9 cellular contexts compared by ENCODE assay signal in the genomic region with DNA sequence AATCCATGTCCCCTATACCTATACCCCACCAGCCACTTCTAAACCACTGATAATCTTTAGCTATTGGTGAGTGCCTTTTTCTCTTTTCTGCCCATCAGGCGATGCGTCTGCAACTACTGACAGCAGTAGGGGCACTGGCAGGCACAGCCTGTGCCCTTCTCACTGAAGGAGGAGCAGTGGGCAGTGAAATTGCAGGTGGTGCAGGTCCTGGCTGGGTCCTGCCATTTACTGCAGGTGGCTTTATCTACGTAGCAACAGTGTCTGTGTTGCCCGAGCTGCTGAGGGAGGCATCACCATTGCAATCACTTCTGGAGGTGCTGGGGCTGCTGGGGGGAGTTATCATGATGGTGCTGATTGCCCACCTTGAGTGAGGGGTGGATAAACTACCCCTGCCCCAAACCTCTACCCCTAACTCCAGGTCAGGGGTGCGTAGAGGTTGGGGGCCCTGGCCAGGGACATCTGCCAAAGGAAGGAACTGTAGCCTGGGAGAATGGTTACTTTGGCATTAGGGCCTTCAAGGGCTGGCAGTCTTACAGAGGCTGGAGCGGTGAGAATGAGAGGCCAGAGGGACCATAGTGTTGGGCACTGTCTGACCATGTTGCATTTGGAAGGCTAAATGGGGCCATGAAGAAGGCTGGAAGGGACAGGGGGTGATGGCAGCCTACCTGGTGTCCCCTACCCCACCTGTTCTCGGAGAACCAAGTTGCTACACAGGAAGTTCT. TPM values are rescaled to one million over a fixed set of nuclear protein-coding genes. Genes with fewer than 3 reads are reported as not detected.
DNase-seq lines count a peak whose midpoint lies in the region; ATAC-seq, FAIRE-seq and TF ChIP-seq lines count a peak whose summit lies in the region.
"Had no signal": no experiment of that assay in that cellular context is flagged by ENCODE, and none has a peak within 500 bp of the region (broad histone marks: within the 10 kb centered on the region; RNA-seq: fewer than 3 reads in every experiment).

No MANE protein-coding gene starts in this region.

- H3K36me3 ChIP-seq in HCT116 (ENCODE audit: control insufficient read depth in 1 of 2, insufficient read depth in 2 of 2, low read length in 2 of 2) (peaks cover 14 to 27% of the 10 kb centered on the region in 2 experiments; a peak in 3 of 4 replicates), muscle layer of duodenum (ENCODE audit: control insufficient read depth in 1 of 2, insufficient read depth in 2 of 2, low read length in 2 of 2) (peaks cover 25 to 28% of the 10 kb centered on the region in 2 donors)

- ATAC-seq in A549 = no peak
- ATAC-seq in HCT116 = no peak

- H3K4me1 ChIP-seq in A549 (peaks cover 49% of the 10 kb centered on the region), HCT116 (ENCODE audit: control insufficient read depth in 1 of 2, insufficient read depth in 2 of 2, low read length in 2 of 2) (peaks cover 41 to 68% of the 10 kb centered on the region in 2 experiments), muscle layer of duodenum (ENCODE audit: control insufficient read depth in 1 of 2, insufficient read depth in 2 of 2, low read length in 2 of 2) (peaks cover 24 to 52% of the 10 kb centered on the region in 2 donors)

- FAIRE-seq in A549 (lab: Jason Lieb, UNC) = no peak
- FAIRE-seq in RCC 7860 (lab: Jason Lieb, UNC) = no peak
- no peak for FAIRE-seq in HTR-8/SVneo (lab: Jason Lieb, UNC)

- no peak overlapping the region for H2AFZ ChIP-seq in HCT116 (ENCODE audit: low read depth, low read length, poor library complexity, severe bottlenecking)

- H3K4me1 Mint-ChIP-seq in activated naive CD8-positive, alpha-beta T cell treated with anti-CD3 and anti-CD28 coated beads for 36 hours = peaks cover 54% of the 10 kb centered on the region

- RAD21 ChIA-PET in HCT116 (lab: Charles Lee; ENCODE audit: low non-redundant PET in 1 of 2, low total read pairs in 2 of 2, uncharacterized antibody in 2 of 2, unreplicated experiment in 2 of 2) = no interaction called here

- H3K27me3 ChIP-seq in HCT116 (ENCODE audit: insufficient read depth, low read length) (no peaks in the 10 kb centered on the region), muscle layer of duodenum (ENCODE audit: low read depth, low read length) (no peaks in the 10 kb centered on the region)
- H3K27me3 ChIP-seq: esophagus muscularis mucosa had no signal

- CTCF ChIA-PET in A549 (lab: Yijun Ruan, JAX) (interaction anchor here (0.8 kb wide), 1 partner anchor 45 kb away, joined by 3 read pairs; no protein-coding TSS in a partner anchor), HCT116 (lab: Charles Lee) (no interaction called here)

- peak overlapping the region; percentile 96 for H3K9ac ChIP-seq in HCT116 (ENCODE audit: low read length)

- no TSS peak for BruUV-seq in HCT116 (replicated peaks; lab: Mats Ljungman, UMichigan)

- H3K4me3 ChIP-seq in A549 (no peak overlapping the region), HCT116 (replicated peaks in 1 of 2; ENCODE audit: low read depth in 1 of 2, low read length in 2 of 2) (no peak overlapping the region), muscle layer of duodenum (ENCODE audit: low read depth in 1 of 2, low read length in 2 of 2) (peak overlapping the region; percentile 72 to 93)

- no peaks in the 10 kb centered on the region for H3K27me3 Mint-ChIP-seq in activated naive CD8-positive, alpha-beta T cell treated with anti-CD3 and anti-CD28 coated beads for 36 hours

- intact Hi-C loops in HCT116 (cut with micrococcal nuclease) = loop anchor here (2.0 to 10.0 kb wide), 2 partner anchors 45 to 211 kb away; a partner anchor contains a TSS

- TF ChIP-seq RAD21 in A549 (conservative IDR thresholded peaks at IDR 0.05 in 1 of 2, IDR thresholded peaks at IDR 0.05 in 1 of 2) (no peak), HCT116 (IDR thresholded peaks at IDR 0.05; ENCODE audit: low read depth) (no peak)

- peaks cover 33% of the 10 kb centered on the region for H3K36me3 Mint-ChIP-seq in activated naive CD8-positive, alpha-beta T cell treated with anti-CD3 and anti-CD28 coated beads for 36 hours

- peak overlapping the region; percentile 98 for H3K4me3 Mint-ChIP-seq in activated naive CD8-positive, alpha-beta T cell treated with anti-CD3 and anti-CD28 coated beads for 36 hours

- TF ChIP-seq CTCF in A549 (IDR thresholded peaks at IDR 0.05) (no peak), HCT116 (IDR thresholded peaks at IDR 0.05 in 2 of 3, conservative IDR thresholded peaks at IDR 0.05 in 1 of 3; ENCODE audit: borderline replicate concordance in 1 of 3, insufficient read depth in 1 of 3, low read depth in 2 of 3, low read length in 2 of 3) (no peak)

- H3K79me2 ChIP-seq in HCT116 (ENCODE audit: insufficient read depth, low read length) = peaks cover 53% of the 10 kb centered on the region

- peak overlapping the region; percentile 79 for H3K27ac Mint-ChIP-seq in activated naive CD8-positive, alpha-beta T cell treated with anti-CD3 and anti-CD28 coated beads for 36 hours

- H3K4me2 ChIP-seq in A549 (peak overlapping the region; percentile 76), HCT116 (ENCODE audit: low read length) (peak overlapping the region; percentile 97)

- H3K9me3 ChIP-seq in A549 (no peaks in the 10 kb centered on the region), HCT116 (ENCODE audit: control insufficient read depth in 1 of 2, insufficient read depth in 1 of 2, low read depth in 1 of 2, low read length in 2 of 2) (no peaks in the 10 kb centered on the region), muscle layer of duodenum (ENCODE audit: control insufficient read depth in 1 of 2, low read length in 2 of 2) (no peaks in the 10 kb centered on the region)
- H3K9me3 ChIP-seq: esophagus muscularis mucosa had no signal

- H3K27ac ChIP-seq in A549 (peak overlapping the region in 1 of 2 experiments; percentile 100; a peak in 3 of 6 replicates), HCT116 (ENCODE audit: low read depth, low read length) (peak overlapping the region; percentile 95), muscle layer of duodenum (ENCODE audit: low read length) (no peak overlapping the region)

- POLR2A ChIA-PET in A549 (lab: Yijun Ruan, JAX) (no interaction called here), HCT116 (lab: Charles Lee) (no interaction called here)

- no peak for TF ChIP-seq EP300 in A549 (IDR thresholded peaks at IDR 0.05)

- no peak for DNase-seq in A549 (ENCODE audit: low read depth in 1 of 2, low spot score in 1 of 2)
- DNase-seq in HCT116 (ENCODE audit: low read depth, low spot score) = no peak
- DNase-seq in activated naive CD8-positive, alpha-beta T cell treated with anti-CD3 and anti-CD28 coated beads for 36 hours = no peak
- no peak for DNase-seq in RCC 7860 (ENCODE audit: low spot score)
- DNase-seq in SIG-M5 treated with dmso at 0.1 percent for 504 hours (lab: John Stamatoyannopoulos, UW; ENCODE audit: unreplicated experiment) = no peak
- no peak for DNase-seq in HTR-8/SVneo (ENCODE audit: insufficient read length, low spot score)
- DNase-seq in NK-92 (lab: John Stamatoyannopoulos, UW; ENCODE audit: unreplicated experiment) = no peak

- WGBS in A549 (ENCODE audit: missing lambda C conversion rate) = 87% methylated on average over 5 of the region's 7 CpGs

- H4K20me1 ChIP-seq in HCT116 (ENCODE audit: insufficient read depth) = no peaks in the 10 kb centered on the region

- H3K9me2 ChIP-seq in HCT116 (ENCODE audit: insufficient read depth) = no peaks in the 10 kb centered on the region

- no peaks in the 10 kb centered on the region for H3K9me3 Mint-ChIP-seq in activated naive CD8-positive, alpha-beta T cell treated with anti-CD3 and anti-CD28 coated beads for 36 hours

- TF ChIP-seq POLR2A in A549 (IDR thresholded peaks at IDR 0.05; ENCODE audit: low read length) (no peak), HCT116 (IDR thresholded peaks at IDR 0.05; ENCODE audit: borderline replicate concordance, extremely low read depth, insufficient read depth, insufficient read length) (no peak)

RNA-seq across cellular contexts. Expression of a gene that starts 0.9 kb away (rescaled TPM):
- polyA plus RNA-seq in A549 (2011; rRNA removed) (15.9 and 16.5 TPM in 2 replicates), A549 (2017; fragmentation: RNase III; extraction: RNeasy Plus Mini Kit Qiagen cat#74134 plus additional on column Dnase treatment) (9.3 to 9.6 TPM (median 9.5 TPM) in 3 replicates)
- 35.1 and 37.4 TPM in 2 replicates for polyA plus RNA-seq in A549 (2012; cell fraction: cytosol; rRNA removed)
- 33.3 and 45.0 TPM in 2 replicates for polyA plus RNA-seq in A549 (2012; cell fraction: nucleus; rRNA removed)
- polyA minus RNA-seq in A549 (2011; rRNA and poly(A)+ RNA removed) = 13.6 and 16.6 TPM in 2 replicates
- 22.0 TPM for total RNA-seq in HCT116 (2021; ENCODE audit: unreplicated experiment)
- polyA plus RNA-seq in HCT116 (2012) = 29.2 and 33.9 TPM in 2 replicates
- total RNA-seq in activated naive CD8-positive, alpha-beta T cell treated with anti-CD3 and anti-CD28 coated beads for 36 hours = 10 to 100 TPM; 31.1 to 32.6 TPM

RNA-seq across cellular contexts. Expression of a gene that starts 2.9 kb away (rescaled TPM):
- polyA plus RNA-seq in A549 (2011; rRNA removed) = 59.0 and 66.5 TPM in 2 replicates
- polyA plus RNA-seq in A549 (2012; cell fraction: cytosol; rRNA removed) = 64.6 and 64.9 TPM in 2 replicates
- polyA plus RNA-seq in A549 (2012; cell fraction: nucleus; rRNA removed) = 47.0 and 53.6 TPM in 2 replicates
- polyA plus RNA-seq in A549 (2017; fragmentation: RNase III; extraction: RNeasy Plus Mini Kit Qiagen cat#74134 plus additional on column Dnase treatment) = 104 to 125 TPM (median 122 TPM) in 3 replicates
- polyA minus RNA-seq in A549 (2011; rRNA and poly(A)+ RNA removed) = 37.2 and 39.7 TPM in 2 replicates
- total RNA-seq in HCT116 (2021; ENCODE audit: unreplicated experiment) = 130 TPM
- 124 and 179 TPM in 2 replicates for polyA plus RNA-seq in HCT116 (2012)
- total RNA-seq in activated naive CD8-positive, alpha-beta T cell treated with anti-CD3 and anti-CD28 coated beads for 36 hours = 10 to 100 TPM; 51.0 to 55.6 TPM

RNA-seq across cellular contexts. Expression of a gene that starts 3.1 kb away (rescaled TPM):
- polyA plus RNA-seq in A549 (2011; rRNA removed) (15.6 and 21.1 TPM in 2 replicates), A549 (2017; fragmentation: RNase III; extraction: RNeasy Plus Mini Kit Qiagen cat#74134 plus additional on column Dnase treatment) (19.1 to 21.3 TPM (median 20.3 TPM) in 3 replicates)
- 13.6 and 18.5 TPM in 2 replicates for polyA plus RNA-seq in A549 (2012; cell fraction: cytosol; rRNA removed)
- polyA plus RNA-seq in A549 (2012; cell fraction: nucleus; rRNA removed) = 43.2 and 51.7 TPM in 2 replicates
- 24.3 and 29.0 TPM in 2 replicates for polyA minus RNA-seq in A549 (2011; rRNA and poly(A)+ RNA removed)
- total RNA-seq in HCT116 (2021; ENCODE audit: unreplicated experiment) = 49.9 TPM
- polyA plus RNA-seq in HCT116 (2012) = 49.3 and 59.8 TPM in 2 replicates
- total RNA-seq in activated naive CD8-positive, alpha-beta T cell treated with anti-CD3 and anti-CD28 coated beads for 36 hours = 10 to 100 TPM; 40.4 to 42.1 TPM

RNA-seq across cellular contexts. Expression of a gene that starts 4.7 kb away (rescaled TPM):
- 12.7 and 14.6 TPM in 2 replicates for polyA plus RNA-seq in A549 (2011; rRNA removed)
- 25.2 and 28.3 TPM in 2 replicates for polyA plus RNA-seq in A549 (2012; cell fraction: cytosol; rRNA removed)
- 28.3 and 35.9 TPM in 2 replicates for polyA plus RNA-seq in A549 (2012; cell fraction: nucleus; rRNA removed)
- 31.4 to 39.0 TPM (median 35.0 TPM) in 3 replicates for polyA plus RNA-seq in A549 (2017; fragmentation: RNase III; extraction: RNeasy Plus Mini Kit Qiagen cat#74134 plus additional on column Dnase treatment)
- polyA minus RNA-seq in A549 (2011; rRNA and poly(A)+ RNA removed) = 12.6 and 14.2 TPM in 2 replicates
- 45.9 TPM for total RNA-seq in HCT116 (2021; ENCODE audit: unreplicated experiment)
- polyA plus RNA-seq in HCT116 (2012) = 57.0 and 57.1 TPM in 2 replicates
- total RNA-seq in activated naive CD8-positive, alpha-beta T cell treated with anti-CD3 and anti-CD28 coated beads for 36 hours = 10 to 100 TPM; 35.3 to 35.8 TPM

RNA-seq across cellular contexts. Expression of a gene that starts 11.3 kb away (rescaled TPM):
- 0.66 and 0.73 TPM in 2 replicates for polyA plus RNA-seq in A549 (2011; rRNA removed)
- 0.40 and 0.47 TPM in 2 replicates for polyA plus RNA-seq in A549 (2012; cell fraction: cytosol; rRNA removed)
- 5.3 and 6.0 TPM in 2 replicates for polyA plus RNA-seq in A549 (2012; cell fraction: nucleus; rRNA removed)
- polyA plus RNA-seq in A549 (2017; fragmentation: RNase III; extraction: RNeasy Plus Mini Kit Qiagen cat#74134 plus additional on column Dnase treatment) = 0.93 to 1.3 TPM (median 1.1 TPM) in 3 replicates
- 0.19 and 0.33 TPM in 2 replicates for polyA minus RNA-seq in A549 (2011; rRNA and poly(A)+ RNA removed)
- total RNA-seq in HCT116 (2021; ENCODE audit: unreplicated experiment) = 7.6 TPM
- polyA plus RNA-seq in HCT116 (2012) = 3.8 and 4.1 TPM in 2 replicates
- total RNA-seq in activated naive CD8-positive, alpha-beta T cell treated with anti-CD3 and anti-CD28 coated beads for 36 hours = 1 to 10 TPM; 1.0 to 1.1 TPM

Comparison
In these comparisons a context has a peak if more than half of its experiments do, and no peak if none do; other contexts are left out.
1. H3K4me3 ChIP-seq: peak in muscle layer of duodenum (2 of 2); none in A549 (single experiment) and HCT116 (0 of 2).